ENCODE assay signal across 21 cellular contexts in the genomic region with DNA sequence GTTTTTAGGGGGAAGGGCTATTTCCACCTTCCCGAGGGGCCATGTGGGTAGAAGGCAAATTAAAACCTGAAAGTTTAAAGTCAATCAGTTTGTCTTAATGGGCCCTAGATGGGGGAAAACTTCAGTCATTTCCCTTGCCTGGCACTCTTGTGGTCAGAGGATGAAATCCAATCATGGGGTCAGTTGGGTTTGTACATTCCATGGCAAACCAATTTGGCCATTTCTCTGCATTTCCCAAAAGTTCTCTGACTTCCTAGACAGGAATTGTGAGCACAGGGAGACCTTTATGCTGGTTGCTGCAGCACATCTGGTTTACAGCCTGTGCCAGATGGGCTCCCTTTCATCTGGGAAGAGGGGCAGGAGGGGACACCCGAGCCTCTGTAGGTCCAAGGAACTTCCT.
DNase-seq lines count a peak whose midpoint lies in the region; ATAC-seq, FAIRE-seq and TF ChIP-seq lines count a peak whose summit lies in the region.
"Had no signal": no experiment of that assay in that cellular context is flagged by ENCODE, and none has a peak within 500 bp of the region (broad histone marks: within the 10 kb centered on the region; RNA-seq: fewer than 3 reads in every experiment).

No MANE protein-coding gene starts in this region.

- no peak overlapping the region for H2AFZ ChIP-seq in HepG2 (ENCODE audit: low read length)
- H2AFZ ChIP-seq in astrocyte (ENCODE audit: low read depth, low read length) = no peak overlapping the region
- H2AFZ ChIP-seq in neuronal stem cell (ENCODE audit: low read length) = no peak overlapping the region

- H2BK12ac ChIP-seq in neuronal stem cell (ENCODE audit: low read length) = no peak overlapping the region

- no peak for TF ChIP-seq RAD21 in liver (IDR thresholded peaks at IDR 0.05)
- TF ChIP-seq RAD21 in HepG2 (CRISPR knock-in tag; IDR thresholded peaks at IDR 0.05) = no peak

- peaks cover 6 to 31% (median 22%) of the 10 kb centered on the region in 4 donors for H3K4me1 ChIP-seq in liver (ENCODE audit: control insufficient read depth in 4 of 4, insufficient read depth in 4 of 4, low read length in 3 of 4)
- H3K4me1 ChIP-seq in HepG2 (ENCODE audit: insufficient read depth, low read length) = no peaks in the 10 kb centered on the region
- H3K4me1 ChIP-seq in astrocyte (ENCODE audit: insufficient read depth, low read length) = no peaks in the 10 kb centered on the region
- peaks cover 0 to 11% (median 0%) of the 10 kb centered on the region in 9 donors for H3K4me1 ChIP-seq in heart right ventricle
- H3K4me1 ChIP-seq in neuronal stem cell (ENCODE audit: control insufficient read depth in 2 of 2, insufficient read depth in 1 of 2, low read depth in 1 of 2, low read length in 2 of 2) = no peaks in the 10 kb centered on the region
- H3K4me1 ChIP-seq: Peyer's patch had no signal

- no TSS peak for BruUV-seq in HepG2 (replicated peaks; lab: Mats Ljungman, UMichigan)

- H3K79me2 ChIP-seq in HepG2 (ENCODE audit: insufficient read depth, low read length) (no peaks in the 10 kb centered on the region), astrocyte (ENCODE audit: insufficient read depth, low read length) (no peaks in the 10 kb centered on the region)

- H3K4me2 ChIP-seq in HepG2 (ENCODE audit: low read depth, low read length) (no peak overlapping the region), astrocyte (ENCODE audit: low read length) (no peak overlapping the region), neuronal stem cell (ENCODE audit: insufficient read depth, low read length, poor library complexity, severe bottlenecking) (no peak overlapping the region)
- H3K4me2 ChIP-seq: BLaER1 had no signal

- no peak overlapping the region for H2BK5ac ChIP-seq in neuronal stem cell (ENCODE audit: low read length)

- H3K36me3 ChIP-seq in liver (ENCODE audit: control insufficient read depth in 4 of 4, insufficient read depth in 3 of 4, low read depth in 1 of 4, low read length in 3 of 4) (no peaks in the 10 kb centered on the region), HepG2 (replicated peaks in 1 of 2; ENCODE audit: control insufficient read depth in 1 of 2, insufficient read depth in 2 of 2, low read length in 2 of 2) (no peaks in the 10 kb centered on the region), astrocyte (ENCODE audit: insufficient read depth, low read length) (no peaks in the 10 kb centered on the region), heart right ventricle (no peaks in the 10 kb centered on the region), neuronal stem cell (replicated peaks in 1 of 2; ENCODE audit: control insufficient read depth in 2 of 2, insufficient read depth in 2 of 2, low read length in 2 of 2) (no peaks in the 10 kb centered on the region)
- H3K36me3 ChIP-seq: BLaER1, Peyer's patch had no signal

- no peak for TF ChIP-seq POLR2A in HepG2 (IDR thresholded peaks at IDR 0.05; ENCODE audit: insufficient read depth in 1 of 2, low read depth in 2 of 2, low read length in 2 of 2)

- H3K4me1 Mint-ChIP-seq in astrocyte (ENCODE audit: low read depth, unreplicated experiment) = peaks cover 2% of the 10 kb centered on the region
- H3K4me1 Mint-ChIP-seq: CD4-positive, alpha-beta memory T cell had no signal

- TF ChIP-seq CTCF in liver (IDR thresholded peaks at IDR 0.05; ENCODE audit: low read depth, low read length, missing input control) = no peak
- no peak for TF ChIP-seq CTCF in HepG2 (CRISPR knock-in tag; IDR thresholded peaks at IDR 0.05)
- no peak for TF ChIP-seq CTCF in astrocyte (IDR thresholded peaks at IDR 0.05; ENCODE audit: insufficient read depth, low read depth, low read length)
- no peak for TF ChIP-seq CTCF in heart right ventricle (IDR thresholded peaks at IDR 0.05)

- H4K91ac ChIP-seq in neuronal stem cell (ENCODE audit: low read depth, low read length, poor library complexity) = no peak overlapping the region

- H3K4me3 ChIP-seq in liver (ENCODE audit: low read depth in 1 of 3, low read length in 3 of 3) (no peak overlapping the region), HepG2 (replicated peaks in 1 of 3; ENCODE audit: insufficient read depth in 1 of 3, low read depth in 2 of 3, low read length in 3 of 3) (no peak overlapping the region), astrocyte (ENCODE audit: insufficient read depth, low read depth, low read length) (no peak overlapping the region), heart right ventricle (no peak overlapping the region), neuronal stem cell (ENCODE audit: low read length in 2 of 2) (no peak overlapping the region)
- H3K4me3 ChIP-seq: BLaER1, K562, Peyer's patch had no signal

- H3K9me3 Mint-ChIP-seq in astrocyte (ENCODE audit: unreplicated experiment) = peaks cover 3% of the 10 kb centered on the region

- no peaks in the 10 kb centered on the region for H3K9me3 ChIP-seq in liver (ENCODE audit: control insufficient read depth in 4 of 4, low read length in 3 of 4)
- no peaks in the 10 kb centered on the region for H3K9me3 ChIP-seq in HepG2 (ENCODE audit: low read length)
- H3K9me3 ChIP-seq in astrocyte (ENCODE audit: insufficient read depth, low read depth, low read length) = no peaks in the 10 kb centered on the region
- no peaks in the 10 kb centered on the region for H3K9me3 ChIP-seq in heart right ventricle
- no peaks in the 10 kb centered on the region for H3K9me3 ChIP-seq in neuronal stem cell (replicated peaks in 1 of 2; ENCODE audit: control insufficient read depth in 2 of 2, insufficient read depth in 1 of 2, low read depth in 1 of 2, low read length in 2 of 2)
- H3K9me3 ChIP-seq: Peyer's patch had no signal

- no peak overlapping the region for H2BK120ac ChIP-seq in neuronal stem cell (ENCODE audit: low read depth, low read length)

- H3K27me3 ChIP-seq in liver (ENCODE audit: control insufficient read depth in 4 of 4, insufficient read depth in 4 of 4, low read length in 3 of 4) (no peaks in the 10 kb centered on the region), HepG2 (ENCODE audit: control insufficient read depth in 1 of 2, insufficient read depth in 2 of 2, low read length in 2 of 2) (no peaks in the 10 kb centered on the region), astrocyte (ENCODE audit: insufficient read depth, low read length) (no peaks in the 10 kb centered on the region), heart right ventricle (peaks cover 0 to 3% (median 0%) of the 10 kb centered on the region in 7 donors), neuronal stem cell (ENCODE audit: control insufficient read depth in 3 of 3, insufficient read depth in 3 of 3, low read depth in 1 of 3, low read length in 3 of 3) (no peaks in the 10 kb centered on the region)
- H3K27me3 ChIP-seq: BLaER1, Peyer's patch had no signal

- no peak overlapping the region for H3K18ac ChIP-seq in neuronal stem cell (ENCODE audit: low read length)

- FAIRE-seq in HepG2 (lab: Jason Lieb, UNC) (no peak), astrocyte (lab: Jason Lieb, UNC) (no peak)
- FAIRE-seq: H54, K562 had no signal

- no peak overlapping the region for H2AK5ac ChIP-seq in neuronal stem cell (ENCODE audit: low read depth, low read length)

- POLR2A ChIA-PET in HepG2 (lab: Yijun Ruan, JAX) = no interaction called here

- ATAC-seq in HepG2 (no peak), heart right ventricle (no peak), HG03432 (IDR thresholded peaks at IDR 0.05; ENCODE audit: unreplicated experiment) (no peak)
- ATAC-seq: K562, Right ventricle myocardium inferior had no signal

- H3K36me3 Mint-ChIP-seq in astrocyte (ENCODE audit: low read depth, unreplicated experiment) = no peaks in the 10 kb centered on the region
- H3K36me3 Mint-ChIP-seq: CD4-positive, alpha-beta memory T cell had no signal

- H4K20me1 ChIP-seq in HepG2 (ENCODE audit: insufficient read depth, low read length) (no peaks in the 10 kb centered on the region), astrocyte (ENCODE audit: insufficient read depth, low read length) (no peaks in the 10 kb centered on the region)
- H4K20me1 ChIP-seq: BLaER1 had no signal

- H3K23ac ChIP-seq in neuronal stem cell (ENCODE audit: low read depth, low read length, poor library complexity) = no peak overlapping the region

- no peak overlapping the region for H3K4me3 Mint-ChIP-seq in astrocyte (ENCODE audit: unreplicated experiment)
- H3K4me3 Mint-ChIP-seq: CD4-positive, alpha-beta memory T cell had no signal

- no peaks in the 10 kb centered on the region for H3K27me3 Mint-ChIP-seq in astrocyte (ENCODE audit: low read depth, unreplicated experiment)

- no peak overlapping the region for H3K14ac ChIP-seq in neuronal stem cell (ENCODE audit: low read length)

- intact Hi-C loops in HepG2 (cut with micrococcal nuclease; ENCODE audit: unreplicated experiment) (no loop called here), heart right ventricle (cut with DNase I) (no loop called here)

- no peak overlapping the region for H3K27ac Mint-ChIP-seq in astrocyte (ENCODE audit: unreplicated experiment)
- H3K27ac Mint-ChIP-seq: CD4-positive, alpha-beta memory T cell had no signal

- CTCF ChIA-PET in HepG2 (lab: Yijun Ruan, JAX; ENCODE audit: low intra/inter-chr PET ratio, low total read pairs) = no interaction called here

- TF ChIP-seq EP300 in HepG2 (IDR thresholded peaks at IDR 0.05; ENCODE audit: low read depth in 2 of 2, low read length in 2 of 2) (no peak), HepG2 (CRISPR knock-in tag; IDR thresholded peaks at IDR 0.05; ENCODE audit: borderline replicate concordance) (no peak)

- no peak overlapping the region for H3K4ac ChIP-seq in neuronal stem cell (ENCODE audit: low read length)

- no peak overlapping the region for H3K9ac ChIP-seq in liver (ENCODE audit: low read depth in 1 of 2, low read length in 2 of 2)
- no peak overlapping the region for H3K9ac ChIP-seq in HepG2 (ENCODE audit: insufficient read depth, low read depth, low read length)
- no peak overlapping the region for H3K9ac ChIP-seq in astrocyte (ENCODE audit: low read length)
- H3K9ac ChIP-seq in neuronal stem cell (ENCODE audit: low read depth, low read length, poor library complexity) = no peak overlapping the region
- H3K9ac ChIP-seq: BLaER1 had no signal

- no peaks in the 10 kb centered on the region for H3K79me1 ChIP-seq in neuronal stem cell (ENCODE audit: low read depth, low read length)

- 87% methylated on average over 2 of the region's 2 CpGs for WGBS in liver
- WGBS in HepG2 (ENCODE audit: low lambda C conversion rate) = 22% methylated on average over 2 of the region's 2 CpGs
- WGBS in heart right ventricle, 2 donors = 70 to 78% methylated on average over 2 of the region's 2 CpGs
- WGBS in neuronal stem cell (ENCODE audit: extremely low coverage in 2 of 2, insufficient read length in 2 of 2, insufficient replicate concordance in 1 of 2), 2 donors = no CpG with 5 or more reads among the region's 2 CpGs

- H2BK15ac ChIP-seq in neuronal stem cell (ENCODE audit: low read length) = no peak overlapping the region

- DNase-seq in HepG2 (ENCODE audit: low spot score) (no peak), astrocyte (ENCODE audit: low read depth) (peak; percentile 20), fibroblast of peridontal ligament (ENCODE audit: extremely low read depth) (peak; percentile 72), heart right ventricle (no peak), neuronal stem cell (ENCODE audit: low spot score) (no peak), HPDE6-E6E7 (ENCODE audit: extremely low spot score) (no peak)
- DNase-seq: 8988T; CD4-positive, alpha-beta memory T cell; DMS53; NCI-H187; NCI-H2107; NCI-H510A; NCI-H748 treated with DMSO at 0.1 percent for 48 hours; NK-92 treated with Interleukin-12 subunit alpha and Interleukin-12 subunit beta, amount 100 ng/mL, for 24 hours; Peyer's patch had no signal

- no peak overlapping the region for H4K8ac ChIP-seq in neuronal stem cell (ENCODE audit: low read depth, low read length)

- in situ Hi-C loops in HepG2 (cut with HindIII; ENCODE audit: extremely low pct_ligation_motif_present, low pct_unique_long_range_greater_than_20kb) = no loop called here

- H3K27ac ChIP-seq in liver (ENCODE audit: low read depth in 1 of 2, low read length in 2 of 2) = no peak overlapping the region
- H3K27ac ChIP-seq in HepG2 (ENCODE audit: extremely low read length, insufficient read depth, low read length) = no peak overlapping the region
- H3K27ac ChIP-seq in astrocyte (ENCODE audit: low read depth, low read length) = no peak overlapping the region
- H3K27ac ChIP-seq in heart right ventricle = no peak overlapping the region
- H3K27ac ChIP-seq in neuronal stem cell (replicated peaks; ENCODE audit: low read length) = no peak overlapping the region
- H3K27ac ChIP-seq: BLaER1, Peyer's patch had no signal

Comparison
In these comparisons a context has a peak if more than half of its experiments do, and no peak if none do; other contexts are left out.
1. DNase-seq: peak in astrocyte (single experiment) and fibroblast of peridontal ligament (single experiment); none in HepG2 (single experiment), heart right ventricle (0 of 2), neuronal stem cell (single experiment) and HPDE6-E6E7 (single experiment).